4 cellular contexts compared by ENCODE assay signal in the genomic region with DNA sequence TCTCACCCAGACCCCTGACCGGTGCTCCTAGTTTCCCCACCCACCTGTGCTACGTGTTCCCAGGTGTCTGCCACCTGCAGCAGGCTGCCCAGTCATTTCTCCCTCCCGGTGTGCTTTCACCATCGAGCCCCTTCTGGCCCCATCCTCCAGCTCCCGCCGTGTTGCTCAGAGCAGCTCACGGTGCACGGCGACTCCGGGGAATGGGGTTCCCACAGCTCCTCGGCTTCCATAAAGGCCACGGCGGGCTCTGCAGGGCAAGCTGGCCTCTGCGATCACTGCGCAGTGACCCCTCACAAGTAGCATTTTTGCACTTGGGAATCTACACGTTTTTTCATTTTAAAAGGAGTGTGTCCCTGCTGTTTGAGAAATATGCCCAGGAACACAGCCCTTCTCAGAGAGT. TPM values are rescaled to one million over a fixed set of nuclear protein-coding genes. Genes with fewer than 3 reads are reported as not detected.
"Had no signal": no experiment of that assay in that cellular context is flagged by ENCODE, and none has a peak within 500 bp of the region (broad histone marks: within the 10 kb centered on the region; RNA-seq: fewer than 3 reads in every experiment).

No MANE protein-coding gene starts in this region.

RNA-seq across cellular contexts. Expression of gene C1QTNF9, which starts 49.5 kb away (rescaled TPM):
- total RNA-seq: temporal lobe, thyroid gland, upper lobe of right lung, vagina had no signal
